Comparison of ENCODE assay signal across 8 cellular contexts in genomic region chr15:58066042-58066867, GRCh38. TPM values are rescaled to one million over a fixed set of nuclear protein-coding genes. Genes with fewer than 3 reads are reported as not detected.
DNase-seq lines count a peak whose midpoint lies in the region; ATAC-seq and TF ChIP-seq lines count a peak whose summit lies in the region.

No MANE protein-coding gene starts in this region.

- no peak overlapping the region for H3K27ac ChIP-seq in HL-60 (replicated peaks)
- peak overlapping the region; percentile 39 for H3K27ac ChIP-seq in WERI-Rb-1
- H3K27ac ChIP-seq in left lung, result no peak overlapping the region

- peaks cover 32% of the 10 kb centered on the region for H3K4me1 Mint-ChIP-seq in Calu3 (ENCODE audit: low read depth, unreplicated experiment)

- H3K36me3 ChIP-seq in WERI-Rb-1 (no peaks in the 10 kb centered on the region), left lung (no peaks in the 10 kb centered on the region)

- no peaks in the 10 kb centered on the region for H3K27me3 Mint-ChIP-seq in Calu3 (ENCODE audit: unreplicated experiment)

- H3K27ac Mint-ChIP-seq in Calu3 (ENCODE audit: unreplicated experiment), result peak overlapping the region; percentile 0

- H3K9me3 ChIP-seq in WERI-Rb-1 (ENCODE audit: severe bottlenecking) (no peaks in the 10 kb centered on the region), left lung (no peaks in the 10 kb centered on the region)

- DNase-seq in Calu3 (peak; percentile 92), HL-60 (ENCODE audit: low read depth in 1 of 2, low spot score in 1 of 2) (peak in 1 of 2 experiments; percentile 38), WERI-Rb-1 (peak; percentile 77), dermis blood vessel endothelial cell (peak; percentile 72), left lung (peak; percentile 55 to 96)
- peak; percentile 17 to 51 for DNase-seq in stimulated activated CD4-positive, alpha-beta T cell treated with anti-CD3 and anti-CD28 coated beads, Interleukin-1b, Interleukin-23, amount 100 ng/mL, for 4 hours (ENCODE audit: low read depth in 2 of 2)

- ATAC-seq in left lung (peak; percentile 97), GM18517 (IDR thresholded peaks at IDR 0.05; ENCODE audit: unreplicated experiment) (no peak), HG02610 (IDR thresholded peaks at IDR 0.05; ENCODE audit: unreplicated experiment) (no peak)

- intact Hi-C loops in Calu3 (cut with micrococcal nuclease; ENCODE audit: unreplicated experiment), result loop anchor here (1.0 to 5.0 kb wide), 3 partner anchors 99 to 404 kb away; no protein-coding TSS in a partner anchor
- intact Hi-C loops in left lung (cut with DNase I), result loop anchor here in 1 of 2 donors (10.0 kb wide), 1 partner anchor 201 kb away; no protein-coding TSS in a partner anchor

- peak overlapping the region; percentile 93 for H3K4me3 Mint-ChIP-seq in Calu3 (ENCODE audit: low read depth, unreplicated experiment)

- TF ChIP-seq CTCF in Calu3 (IDR thresholded peaks at IDR 0.05; ENCODE audit: unreplicated experiment), result peak; percentile 82
- peak; percentile 85 for TF ChIP-seq CTCF in HL-60 (IDR thresholded peaks at IDR 0.05; ENCODE audit: insufficient read depth, low read length)
- peak; percentile 93 for TF ChIP-seq CTCF in WERI-Rb-1 (IDR thresholded peaks at IDR 0.05; ENCODE audit: low read depth, low read length)
- peak; percentile 79 to 88 for TF ChIP-seq CTCF in left lung (IDR thresholded peaks at IDR 0.05)

- CTCF ChIA-PET in Calu3 (lab: Charles Lee), result interaction anchor here (0.6 to 2.6 kb wide), 18 partner anchors 9 to 323 kb away, joined by 3 to 17 read pairs (median 4); no protein-coding TSS in a partner anchor

- BruUV-seq in Calu3 (replicated peaks; lab: Mats Ljungman, UMichigan), result no TSS peak

- peaks cover 40% of the 10 kb centered on the region for H3K36me3 Mint-ChIP-seq in Calu3 (ENCODE audit: insufficient read depth, unreplicated experiment)

- no peaks in the 10 kb centered on the region for H3K9me3 Mint-ChIP-seq in Calu3 (ENCODE audit: low read depth, unreplicated experiment)

- H3K4me3 ChIP-seq in HL-60 (replicated peaks; ENCODE audit: insufficient read depth, low read length) (peak overlapping the region; percentile 45), WERI-Rb-1 (ENCODE audit: low read depth, low read length) (peak overlapping the region; percentile 74), left lung (peak overlapping the region; percentile 33 to 50)

- peaks cover 9 to 20% of the 10 kb centered on the region in 2 donors for H3K4me1 ChIP-seq in left lung

- H3K27me3 ChIP-seq in HL-60 (ENCODE audit: insufficient read depth, poor library complexity, severe bottlenecking), result peaks cover 60% of the 10 kb centered on the region
- H3K27me3 ChIP-seq in WERI-Rb-1 (ENCODE audit: insufficient read depth, low read depth, severe bottlenecking), result no peaks in the 10 kb centered on the region
- peaks cover 56 to 92% of the 10 kb centered on the region in 2 donors for H3K27me3 ChIP-seq in left lung

RNA-seq across cellular contexts. Expression of gene ALDH1A2, which starts 0.7 kb away (rescaled TPM):
- total RNA-seq in Calu3 (2022), result 219 and 231 TPM in 2 replicates
- 29.4 and 70.9 TPM in 2 replicates for total RNA-seq in dermis blood vessel endothelial cell
- 10 to 100 TPM in 1 of 2 donors, 1 to 10 TPM in 1; 3.7 to 26.6 TPM for total RNA-seq in left lung
